ENCODE assay signal across 2 cellular contexts in genomic region chr17:20981046-20981920, GRCh38.
TF ChIP-seq lines count a peak whose summit lies in the region.

No MANE protein-coding gene starts in this region.

TF ChIP-seq in HepG2, 621 proteins besides CTCF, POLR2A, EP300 and RAD21 (continued from another document):
- no peak for TF ChIP-seq TFDP2 (CRISPR knock-in tag; IDR thresholded peaks at IDR 0.05)
- TF ChIP-seq ZBTB39 (CRISPR knock-in tag; IDR thresholded peaks at IDR 0.05), result no peak
- no peak for TF ChIP-seq ZNF576 (CRISPR knock-in tag; IDR thresholded peaks at IDR 0.05)
- TF ChIP-seq CREM (IDR thresholded peaks at IDR 0.05), result no peak
- no peak for TF ChIP-seq CREM (CRISPR knock-in tag; IDR thresholded peaks at IDR 0.05)

TF ChIP-seq in WTC11, 78 proteins besides CTCF, POLR2A, EP300 and RAD21 (continued from another document):
- TF ChIP-seq AFF4 (CRISPR knock-in tag; IDR thresholded peaks at IDR 0.05; ENCODE audit: borderline replicate concordance) (no peak), ELF4 (CRISPR knock-in tag; IDR thresholded peaks at IDR 0.05; ENCODE audit: low read depth) (no peak), CDX4 (CRISPR knock-in tag; IDR thresholded peaks at IDR 0.05; ENCODE audit: borderline replicate concordance) (no peak), ATF3 (CRISPR knock-in tag; conservative IDR thresholded peaks at IDR 0.05) (no peak), SOX15 (CRISPR knock-in tag; IDR thresholded peaks at IDR 0.05) (no peak), TEAD4 (CRISPR knock-in tag; IDR thresholded peaks at IDR 0.05) (no peak), NR3C1 (CRISPR knock-in tag; conservative IDR thresholded peaks at IDR 0.05; ENCODE audit: low read depth) (no peak), TEAD1 (CRISPR knock-in tag; IDR thresholded peaks at IDR 0.05) (no peak), SMAD3 (CRISPR knock-in tag; IDR thresholded peaks at IDR 0.05; ENCODE audit: borderline replicate concordance) (no peak), FOXP4 (CRISPR knock-in tag; IDR thresholded peaks at IDR 0.05) (no peak), ETV6 (CRISPR knock-in tag; IDR thresholded peaks at IDR 0.05) (no peak), CBFB (CRISPR knock-in tag; IDR thresholded peaks at IDR 0.05; ENCODE audit: low read depth) (no peak), ZNF425 (CRISPR knock-in tag; conservative IDR thresholded peaks at IDR 0.05) (no peak), HMGXB4 (CRISPR knock-in tag; IDR thresholded peaks at IDR 0.05) (no peak)
